Comparison of ENCODE assay signal across 19 cellular contexts in genomic region chr1:77200806-77201205, GRCh38.
"Had no signal": no experiment of that assay in that cellular context is flagged by ENCODE, and none has a peak within 500 bp of the region (broad histone marks: within the 10 kb centered on the region; RNA-seq: fewer than 3 reads in every experiment).

No MANE protein-coding gene starts in this region.

- H3K36me3 ChIP-seq: SJSA1 had no signal

- H3K4me3 ChIP-seq: SJSA1, SK-N-MC had no signal

- H3K4me1 ChIP-seq: SJSA1 had no signal

- H3K9me3 ChIP-seq: SJSA1 had no signal

- DNase-seq: KBM-7, MV-4-11, NCI-H1048, NCI-H1105 treated with DMSO at 0.1 percent for 48 hours, NCI-H1417 treated with DMSO at 0.1 percent for 48 hours, NCI-H146, NCI-H1694 treated with DMSO at 0.1 percent for 48 hours, NCI-H1930, NCI-H2081, NCI-H2107, NCI-H2227 treated with DMSO at 0.1 percent for 48 hours, NCI-H524, NCI-H69, NCI-H774, Right ventricle myocardium superior, RPMI8226, SIG-M5 had no signal

- H3K27ac ChIP-seq: SJSA1, SK-N-MC had no signal

- H3K27me3 ChIP-seq: SJSA1 had no signal
